Comparison of ENCODE assay signal across 8 cellular contexts in genomic region chr18:9095297-9096012, GRCh38. TPM values are rescaled to one million over a fixed set of nuclear protein-coding genes. Genes with fewer than 3 reads are reported as not detected.
DNase-seq lines count a peak whose midpoint lies in the region; ATAC-seq and TF ChIP-seq lines count a peak whose summit lies in the region.

No MANE protein-coding gene starts in this region.

- peak overlapping the region in 6 of 7 donors; percentile 1 to 84 (median 82) for H3K27ac Mint-ChIP-seq in CD14-positive monocyte
- H3K27ac Mint-ChIP-seq in activated CD4-positive, alpha-beta T cell treated with anti-CD3 and anti-CD28 coated beads, Interleukin-2, amount 10 ng/mL, durations not matched to agents 7 days and 5 days, result peak overlapping the region; percentile 91

- intact Hi-C loops in CD14-positive monocyte (cut with micrococcal nuclease), result no loop called here
- intact Hi-C loops in psoas muscle (cut with DNase I), result no loop called here

- DNase-seq in CD14-positive monocyte (ENCODE audit: low spot score) (peak; percentile 66), hepatic stellate cell (ENCODE audit: low spot score) (peak; percentile 26), AG20443 (ENCODE audit: low spot score) (no peak), psoas muscle (no peak), RKO (ENCODE audit: low spot score) (no peak)
- DNase-seq in activated CD4-positive, alpha-beta T cell treated with anti-CD3 and anti-CD28 coated beads, Interleukin-2, amount 10 ng/mL, durations not matched to agents 7 days and 5 days, result peak; percentile 67

- no peak for TF ChIP-seq CTCF in CD14-positive monocyte (IDR thresholded peaks at IDR 0.05)
- no peak for TF ChIP-seq CTCF in psoas muscle (IDR thresholded peaks at IDR 0.05)

- H3K27me3 ChIP-seq in psoas muscle (ENCODE audit: insufficient read depth in 3 of 3, low read length in 2 of 3), result no peaks in the 10 kb centered on the region

- H3K4me1 Mint-ChIP-seq in CD14-positive monocyte, result peaks cover 46% of the 10 kb centered on the region
- peaks cover 70% of the 10 kb centered on the region for H3K4me1 Mint-ChIP-seq in activated CD4-positive, alpha-beta T cell treated with anti-CD3 and anti-CD28 coated beads, Interleukin-2, amount 10 ng/mL, durations not matched to agents 7 days and 5 days

- ATAC-seq in GM19397 (IDR thresholded peaks at IDR 0.05; ENCODE audit: unreplicated experiment), result peak; percentile 94
- ATAC-seq in HG03378 (IDR thresholded peaks at IDR 0.05; ENCODE audit: unreplicated experiment), result peak; percentile 83
- no peak for ATAC-seq in psoas muscle

- H3K36me3 Mint-ChIP-seq in CD14-positive monocyte, result no peaks in the 10 kb centered on the region
- peaks cover 16% of the 10 kb centered on the region for H3K36me3 Mint-ChIP-seq in activated CD4-positive, alpha-beta T cell treated with anti-CD3 and anti-CD28 coated beads, Interleukin-2, amount 10 ng/mL, durations not matched to agents 7 days and 5 days (ENCODE audit: low read depth)

- no peaks in the 10 kb centered on the region for H3K36me3 ChIP-seq in psoas muscle (ENCODE audit: insufficient read depth in 1 of 2, low read depth in 1 of 2)

- H3K9me3 ChIP-seq in psoas muscle, result no peaks in the 10 kb centered on the region

- peaks cover 7% of the 10 kb centered on the region for H3K4me1 ChIP-seq in psoas muscle

- H3K27me3 Mint-ChIP-seq in CD14-positive monocyte (ENCODE audit: low read depth in 3 of 3), result peaks cover 0 to 2% (median 0%) of the 10 kb centered on the region in 3 donors
- H3K27me3 Mint-ChIP-seq in activated CD4-positive, alpha-beta T cell treated with anti-CD3 and anti-CD28 coated beads, Interleukin-2, amount 10 ng/mL, durations not matched to agents 7 days and 5 days, result no peaks in the 10 kb centered on the region

- POLR2A ChIA-PET in activated CD4-positive, alpha-beta T cell treated with anti-CD3 and anti-CD28 coated beads, Interleukin-2, amount 10 ng/mL, durations not matched to agents 7 days and 5 days (lab: Charles Lee), result interaction anchor here (0.6 kb wide), 1 partner anchor 32 kb away, joined by 4 read pairs; no protein-coding TSS in a partner anchor

- no peak overlapping the region for H3K4me3 ChIP-seq in psoas muscle

- CTCF ChIA-PET in activated CD4-positive, alpha-beta T cell treated with anti-CD3 and anti-CD28 coated beads, Interleukin-2, amount 10 ng/mL, durations not matched to agents 7 days and 5 days (lab: Charles Lee), result interaction anchor here (0.5 to 2.5 kb wide), 7 partner anchors 10 to 241 kb away, joined by 3 to 6 read pairs (median 4); no protein-coding TSS in a partner anchor

- peak overlapping the region; percentile 14 to 71 for H3K4me3 Mint-ChIP-seq in CD14-positive monocyte
- peak overlapping the region; percentile 28 for H3K4me3 Mint-ChIP-seq in activated CD4-positive, alpha-beta T cell treated with anti-CD3 and anti-CD28 coated beads, Interleukin-2, amount 10 ng/mL, durations not matched to agents 7 days and 5 days

- WGBS in psoas muscle, 3 donors, result 66 to 79% (median 71%) methylated on average over 9 of the region's 9 CpGs

- H3K9me3 Mint-ChIP-seq in CD14-positive monocyte, result peaks cover 0 to 4% (median 0%) of the 10 kb centered on the region in 7 donors
- no peaks in the 10 kb centered on the region for H3K9me3 Mint-ChIP-seq in activated CD4-positive, alpha-beta T cell treated with anti-CD3 and anti-CD28 coated beads, Interleukin-2, amount 10 ng/mL, durations not matched to agents 7 days and 5 days

- H3K27ac ChIP-seq in psoas muscle, result no peak overlapping the region

RNA-seq across cellular contexts. Expression of gene NDUFV2, which starts 7.0 kb away (rescaled TPM):
- polyA plus RNA-seq in CD14-positive monocyte (100 to 1,000 TPM; 162 to 184 TPM), psoas muscle (100 to 1,000 TPM; 451 to 565 (median 547) TPM)
- 100 to 1,000 TPM; 177 to 185 TPM for total RNA-seq in activated CD4-positive, alpha-beta T cell treated with anti-CD3 and anti-CD28 coated beads, Interleukin-2, amount 10 ng/mL, durations not matched to agents 7 days and 5 days
- 100 to 1,000 TPM; 312 to 467 (median 328) TPM for total RNA-seq in psoas muscle

RNA-seq across cellular contexts. Expression of gene ANKRD12, which starts 41.1 kb away (rescaled TPM):
- polyA plus RNA-seq in CD14-positive monocyte, result 10 to 100 TPM; 15.4 to 15.5 TPM
- total RNA-seq in activated CD4-positive, alpha-beta T cell treated with anti-CD3 and anti-CD28 coated beads, Interleukin-2, amount 10 ng/mL, durations not matched to agents 7 days and 5 days, result 100 to 1,000 TPM in 1 of 2 experiments, 10 to 100 TPM in 1; 79.4 to 107 TPM
- 10 to 100 TPM; 36.7 to 49.0 (median 44.4) TPM for total RNA-seq in psoas muscle
- polyA plus RNA-seq in psoas muscle, result 10 to 100 TPM in 1 of 3 donors, 1 to 10 TPM in 2; 5.7 to 12.0 (median 5.9) TPM

Comparison
In these comparisons a context has a peak if more than half of its experiments do, and no peak if none do; other contexts are left out.
1. DNase-seq: peak in CD14-positive monocyte (single experiment), activated CD4-positive, alpha-beta T cell treated with anti-CD3 and anti-CD28 coated beads, Interleukin-2, amount 10 ng/mL, durations not matched to agents 7 days and 5 days (single experiment) and hepatic stellate cell (single experiment); none in AG20443 (single experiment), psoas muscle (0 of 2) and RKO (single experiment).
2. ATAC-seq: peak in GM19397 (single experiment) and HG03378 (single experiment); none in psoas muscle (0 of 4).